ENCODE assay signal across 9 cellular contexts in genomic region chr13:106376411-106377112, GRCh38.
DNase-seq lines count a peak whose midpoint lies in the region; ATAC-seq and TF ChIP-seq lines count a peak whose summit lies in the region.
"Had no signal": no experiment of that assay in that cellular context is flagged by ENCODE, and none has a peak within 500 bp of the region (broad histone marks: within the 10 kb centered on the region; RNA-seq: fewer than 3 reads in every experiment).

No MANE protein-coding gene starts in this region.

- ATAC-seq in activated naive CD8-positive, alpha-beta T cell treated with anti-CD3 and anti-CD28 coated beads, Interleukin-2, amount 50 U/mL, for 24 hours, result peak; percentile 60
- no peak for ATAC-seq in HG03039 (IDR thresholded peaks at IDR 0.05; ENCODE audit: unreplicated experiment)
- no peak for ATAC-seq in HG02571 (IDR thresholded peaks at IDR 0.05; ENCODE audit: unreplicated experiment)

- H3K9me3 Mint-ChIP-seq in activated naive CD8-positive, alpha-beta T cell treated with anti-CD3 and anti-CD28 coated beads, Interleukin-2, amount 50 U/mL, for 24 hours, result no peaks in the 10 kb centered on the region
- no peaks in the 10 kb centered on the region for H3K9me3 Mint-ChIP-seq in activated naive CD8-positive, alpha-beta T cell treated with anti-CD3 and anti-CD28 coated beads for 36 hours
- peaks cover 5% of the 10 kb centered on the region for H3K9me3 Mint-ChIP-seq in type B pancreatic cell

- H3K4me3 Mint-ChIP-seq in activated naive CD8-positive, alpha-beta T cell treated with anti-CD3 and anti-CD28 coated beads, Interleukin-2, amount 50 U/mL, for 24 hours, result no peak overlapping the region
- no peak overlapping the region for H3K4me3 Mint-ChIP-seq in activated naive CD8-positive, alpha-beta T cell treated with anti-CD3 and anti-CD28 coated beads for 36 hours
- H3K4me3 Mint-ChIP-seq in type B pancreatic cell, result no peak overlapping the region

- TF ChIP-seq CTCF in type B pancreatic cell (conservative IDR thresholded peaks at IDR 0.05), result peak; percentile 48

- no peaks in the 10 kb centered on the region for H3K36me3 Mint-ChIP-seq in activated naive CD8-positive, alpha-beta T cell treated with anti-CD3 and anti-CD28 coated beads, Interleukin-2, amount 50 U/mL, for 24 hours (ENCODE audit: low read depth)
- H3K36me3 Mint-ChIP-seq in activated naive CD8-positive, alpha-beta T cell treated with anti-CD3 and anti-CD28 coated beads for 36 hours, result no peaks in the 10 kb centered on the region
- peaks cover 3% of the 10 kb centered on the region for H3K36me3 Mint-ChIP-seq in type B pancreatic cell

- H3K27me3 Mint-ChIP-seq in activated naive CD8-positive, alpha-beta T cell treated with anti-CD3 and anti-CD28 coated beads, Interleukin-2, amount 50 U/mL, for 24 hours, result peaks cover 6% of the 10 kb centered on the region
- H3K27me3 Mint-ChIP-seq in activated naive CD8-positive, alpha-beta T cell treated with anti-CD3 and anti-CD28 coated beads for 36 hours, result peaks cover 17% of the 10 kb centered on the region
- H3K27me3 Mint-ChIP-seq in type B pancreatic cell, result peaks cover 7% of the 10 kb centered on the region

- no peaks in the 10 kb centered on the region for H3K4me1 Mint-ChIP-seq in activated naive CD8-positive, alpha-beta T cell treated with anti-CD3 and anti-CD28 coated beads, Interleukin-2, amount 50 U/mL, for 24 hours
- peaks cover 6% of the 10 kb centered on the region for H3K4me1 Mint-ChIP-seq in activated naive CD8-positive, alpha-beta T cell treated with anti-CD3 and anti-CD28 coated beads for 36 hours
- peaks cover 33% of the 10 kb centered on the region for H3K4me1 Mint-ChIP-seq in type B pancreatic cell (ENCODE audit: unreplicated experiment)

- no peak for DNase-seq in activated naive CD8-positive, alpha-beta T cell treated with anti-CD3 and anti-CD28 coated beads, Interleukin-2, amount 50 U/mL, for 24 hours
- DNase-seq in activated naive CD8-positive, alpha-beta T cell treated with anti-CD3 and anti-CD28 coated beads for 36 hours, result no peak
- DNase-seq in RPMI8226 (peak; percentile 15), fibroblast of the conjunctiva (ENCODE audit: low read depth) (peak; percentile 65), type B pancreatic cell (ENCODE audit: extremely low spot score, unreplicated experiment) (no peak)
- DNase-seq in stimulated activated CD4-positive, alpha-beta T cell treated with anti-CD3 and anti-CD28 coated beads, Interleukin-4, amount 100 ng/mL, for 4 hours, result no peak
- DNase-seq: central memory CD4-positive, alpha-beta T cell had no signal

- H3K27ac Mint-ChIP-seq in activated naive CD8-positive, alpha-beta T cell treated with anti-CD3 and anti-CD28 coated beads, Interleukin-2, amount 50 U/mL, for 24 hours, result no peak overlapping the region
- H3K27ac Mint-ChIP-seq in activated naive CD8-positive, alpha-beta T cell treated with anti-CD3 and anti-CD28 coated beads for 36 hours, result no peak overlapping the region
- H3K27ac Mint-ChIP-seq in type B pancreatic cell, result no peak overlapping the region

Comparison
In these comparisons a context has a peak if more than half of its experiments do, and no peak if none do; other contexts are left out.
1. DNase-seq: peak in RPMI8226 (single experiment) and fibroblast of the conjunctiva (single experiment); none in activated naive CD8-positive, alpha-beta T cell treated with anti-CD3 and anti-CD28 coated beads, Interleukin-2, amount 50 U/mL, for 24 hours (single experiment), activated naive CD8-positive, alpha-beta T cell treated with anti-CD3 and anti-CD28 coated beads for 36 hours (single experiment), type B pancreatic cell (single experiment) and stimulated activated CD4-positive, alpha-beta T cell treated with anti-CD3 and anti-CD28 coated beads, Interleukin-4, amount 100 ng/mL, for 4 hours (0 of 2).